In the genomic region with DNA sequence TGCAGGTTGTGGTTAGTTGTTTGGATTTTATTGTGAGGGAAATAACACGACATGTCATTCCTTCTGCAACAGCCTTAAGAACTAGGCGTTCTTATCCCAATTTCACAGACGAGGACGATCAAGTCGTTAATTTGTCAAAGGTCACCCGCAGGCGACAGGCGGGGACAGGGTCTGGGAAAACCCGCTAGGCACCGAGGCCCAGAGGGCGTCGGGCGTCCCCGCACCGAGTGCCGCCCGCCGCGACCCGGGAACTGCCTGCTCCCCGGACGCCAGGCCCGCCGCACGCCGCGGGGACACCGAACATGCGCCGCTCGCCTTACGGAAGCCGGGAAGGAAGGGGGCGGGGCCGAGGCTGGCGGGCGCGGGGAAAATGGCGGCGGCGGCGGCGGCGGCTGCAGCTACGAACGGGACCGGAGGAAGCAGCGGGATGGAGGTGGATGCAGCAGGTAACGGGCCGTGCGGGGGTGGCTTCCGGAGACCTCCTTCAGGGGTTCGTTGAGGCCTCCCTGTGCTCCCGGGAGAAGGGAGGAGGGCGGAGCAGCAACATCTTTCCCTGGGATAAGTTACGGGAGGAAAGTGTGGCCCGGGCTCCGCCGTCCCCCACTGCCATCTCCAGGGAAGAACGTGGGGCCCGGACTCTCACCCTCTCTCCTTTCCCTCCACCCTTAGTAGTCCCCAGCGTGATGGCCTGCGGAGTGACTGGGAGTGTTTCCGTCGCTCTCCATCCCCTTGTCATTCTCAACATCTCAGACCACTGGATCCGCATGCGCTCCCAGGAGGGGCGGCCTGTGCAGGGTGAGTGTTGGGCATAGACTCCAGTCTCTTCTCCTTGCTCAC, we compare ENCODE assay signal across 1 cellular context.
A peak's percentile ranks its signal among the peaks of the same experiment; 100 is the strongest.
TF ChIP-seq lines count a peak whose summit lies in the region.

Gene COPS6, plus strand, starts transcription at position 349 of the 837 bp plus-strand sequence. Its CDS starts 22 bp downstream, at position 371.

TF ChIP-seq in A549, 52 proteins besides CTCF, POLR2A, EP300 and RAD21 (continued from another document):
- peak; percentile 87 for TF ChIP-seq HMGXB4 (CRISPR knock-in tag; IDR thresholded peaks at IDR 0.05; ENCODE audit: borderline replicate concordance)
- peak; percentile 97 for TF ChIP-seq HOXB5 (CRISPR knock-in tag; IDR thresholded peaks at IDR 0.05)
- peak; percentile 86; the same call in 2 of the 3 replicates for TF ChIP-seq BCL3 (IDR thresholded peaks at IDR 0.05)
- no peak for TF ChIP-seq CBX2 (IDR thresholded peaks at IDR 0.05; ENCODE audit: borderline replicate concordance, low read depth)
- peak; percentile 94 for TF ChIP-seq ZSCAN20 (CRISPR knock-in tag; IDR thresholded peaks at IDR 0.05)
- TF ChIP-seq EHF (CRISPR knock-in tag; IDR thresholded peaks at IDR 0.05): peak; percentile 96
- TF ChIP-seq FOSB (CRISPR knock-in tag; IDR thresholded peaks at IDR 0.05): no peak
- no peak for TF ChIP-seq CEBPB (IDR thresholded peaks at IDR 0.05)
- peak; percentile 75; the same call in 1 of the 2 replicates for TF ChIP-seq FOXS1 (CRISPR knock-in tag; IDR thresholded peaks at IDR 0.05)
- peak; percentile 76; the same call in 1 of the 2 replicates for TF ChIP-seq HEYL (CRISPR knock-in tag; IDR thresholded peaks at IDR 0.05)
- no peak for TF ChIP-seq MAFK (IDR thresholded peaks at IDR 0.05; ENCODE audit: partially characterized antibody)
- TF ChIP-seq SMC3 (IDR thresholded peaks at IDR 0.05): 0 out of 3 replicates have a peak, but pooled peaks have one; percentile 9
- TF ChIP-seq ZC3H11A (IDR thresholded peaks at IDR 0.05): no peak
- TF ChIP-seq BHLHE40 (IDR thresholded peaks at IDR 0.05; ENCODE audit: low read depth, low read length): no peak
- TF ChIP-seq ZNF302 (CRISPR knock-in tag; IDR thresholded peaks at IDR 0.05): peak; percentile 90
- no peak for TF ChIP-seq FOSL2 (IDR thresholded peaks at IDR 0.05)
- TF ChIP-seq FOSL2 (CRISPR knock-in tag; IDR thresholded peaks at IDR 0.05): peak; percentile 40; the same call in 1 of the 2 replicates
- TF ChIP-seq, protein P1, sequence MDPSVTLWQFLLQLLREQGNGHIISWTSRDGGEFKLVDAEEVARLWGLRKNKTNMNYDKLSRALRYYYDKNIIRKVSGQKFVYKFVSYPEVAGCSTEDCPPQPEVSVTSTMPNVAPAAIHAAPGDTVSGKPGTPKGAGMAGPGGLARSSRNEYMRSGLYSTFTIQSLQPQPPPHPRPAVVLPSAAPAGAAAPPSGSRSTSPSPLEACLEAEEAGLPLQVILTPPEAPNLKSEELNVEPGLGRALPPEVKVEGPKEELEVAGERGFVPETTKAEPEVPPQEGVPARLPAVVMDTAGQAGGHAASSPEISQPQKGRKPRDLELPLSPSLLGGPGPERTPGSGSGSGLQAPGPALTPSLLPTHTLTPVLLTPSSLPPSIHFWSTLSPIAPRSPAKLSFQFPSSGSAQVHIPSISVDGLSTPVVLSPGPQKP (IDR thresholded peaks at IDR 0.05; ENCODE audit: low read depth, low read length): no peak
- no peak for TF ChIP-seq GATA3 (IDR thresholded peaks at IDR 0.05; ENCODE audit: borderline replicate concordance)
- TF ChIP-seq CHD2 (IDR thresholded peaks at IDR 0.05; ENCODE audit: low read length, partially characterized antibody): no peak
- peak; percentile 87 to 96 for TF ChIP-seq JUN (IDR thresholded peaks at IDR 0.05)
- 0 out of 2 replicates have a peak, but pooled peaks have one; percentile 9 for TF ChIP-seq TFCP2L1 (CRISPR knock-in tag; IDR thresholded peaks at IDR 0.05)
- no peak; the same call in 1 of the 2 replicates for TF ChIP-seq HOXA7 (CRISPR knock-in tag; IDR thresholded peaks at IDR 0.05)
- TF ChIP-seq MAZ (IDR thresholded peaks at IDR 0.05; ENCODE audit: borderline replicate concordance, low read depth, low read length): no peak
- TF ChIP-seq RFX5 (IDR thresholded peaks at IDR 0.05): no peak
- TF ChIP-seq PHF8 (IDR thresholded peaks at IDR 0.05; ENCODE audit: borderline replicate concordance, low read depth): peak; percentile 69
